In genomic region chr14:52072266-52072780, GRCh38 we compare ENCODE assay signal across 2 cellular contexts.
TF ChIP-seq lines count a peak whose summit lies in the region.

No MANE protein-coding gene starts in this region.

TF ChIP-seq in SK-N-SH, 30 proteins besides CTCF, POLR2A, EP300 and RAD21:
- TF ChIP-seq ZBTB33 (IDR thresholded peaks at IDR 0.05; ENCODE audit: borderline replicate concordance, low read depth) (no peak), POLR2AphosphoS5 (IDR thresholded peaks at IDR 0.05; ENCODE audit: low read depth, low read length) (no peak), RXRA (IDR thresholded peaks at IDR 0.05; ENCODE audit: borderline replicate concordance, low read depth) (no peak), RCOR1 (IDR thresholded peaks at IDR 0.05; ENCODE audit: low read length) (no peak), FOXM1 (IDR thresholded peaks at IDR 0.05; ENCODE audit: low read depth) (no peak), MEF2A (IDR thresholded peaks at IDR 0.05; ENCODE audit: borderline replicate concordance, low read depth) (no peak), IRF3 (IDR thresholded peaks at IDR 0.05; ENCODE audit: low read depth, low read length) (no peak), TCF12 (IDR thresholded peaks at IDR 0.05) (no peak), USF1 (IDR thresholded peaks at IDR 0.05; ENCODE audit: borderline replicate concordance, low read depth) (no peak), PBX3 (IDR thresholded peaks at IDR 0.05) (no peak), REST (IDR thresholded peaks at IDR 0.05; ENCODE audit: low read depth, low read length) (no peak), GABPA (IDR thresholded peaks at IDR 0.05; ENCODE audit: low read depth) (no peak), USF2 (IDR thresholded peaks at IDR 0.05; ENCODE audit: borderline replicate concordance, low read depth, low read length) (no peak), SMC3 (IDR thresholded peaks at IDR 0.05; ENCODE audit: low read depth, low read length) (no peak)

TF ChIP-seq in SK-N-SH treated with all-trans-retinoic acid at 6 μM for 48 hours, 23 proteins besides CTCF, POLR2A, EP300 and RAD21 (continued from another document):
- no peak for TF ChIP-seq PATZ1 (CRISPR knock-in tag; IDR thresholded peaks at IDR 0.05; ENCODE audit: borderline replicate concordance)
- TF ChIP-seq ZFP30 (CRISPR knock-in tag; IDR thresholded peaks at IDR 0.05): no peak
- no peak for TF ChIP-seq TSHZ2 (CRISPR knock-in tag; IDR thresholded peaks at IDR 0.05)
- no peak for TF ChIP-seq PPARA (CRISPR knock-in tag; IDR thresholded peaks at IDR 0.05; ENCODE audit: borderline replicate concordance)
- no peak for TF ChIP-seq OSR1 (CRISPR knock-in tag; IDR thresholded peaks at IDR 0.05)
- TF ChIP-seq TCF4 (CRISPR knock-in tag; IDR thresholded peaks at IDR 0.05; ENCODE audit: borderline replicate concordance): no peak
